Comparison of ENCODE assay signal across 8 cellular contexts in the genomic region with DNA sequence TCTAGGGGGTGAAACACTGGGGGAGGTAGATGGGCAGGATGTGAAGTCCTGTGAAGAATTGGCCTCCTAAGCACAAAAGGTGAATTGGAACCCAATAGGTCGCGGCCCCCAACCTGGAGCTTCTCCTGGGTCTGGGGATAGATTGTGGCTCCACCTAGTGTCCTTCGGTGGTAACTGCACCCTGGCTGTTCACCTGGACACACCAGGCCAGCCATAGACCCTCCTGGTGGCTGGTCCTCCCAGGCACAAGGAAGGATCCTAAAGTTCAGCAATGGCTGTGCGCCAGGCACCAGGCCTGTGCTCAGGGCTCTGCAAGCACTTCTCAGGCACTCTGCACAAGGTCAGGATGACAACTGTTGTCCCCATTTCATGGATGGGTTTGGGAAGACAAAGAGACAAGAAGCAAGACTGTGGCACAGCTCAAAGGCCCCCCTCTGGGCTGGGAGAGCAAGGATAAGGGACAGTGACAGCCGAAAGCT. TPM values are rescaled to one million over a fixed set of nuclear protein-coding genes. Genes with fewer than 3 reads are reported as not detected.
DNase-seq lines count a peak whose midpoint lies in the region; ATAC-seq and TF ChIP-seq lines count a peak whose summit lies in the region.

No MANE protein-coding gene starts in this region.

- H3K4me1 ChIP-seq in MM.1S (ENCODE audit: low read length) (no peaks in the 10 kb centered on the region), heart right ventricle (peaks cover 0 to 3% (median 0%) of the 10 kb centered on the region in 9 donors), sigmoid colon (peaks cover 0 to 9% (median 8%) of the 10 kb centered on the region in 4 donors)

- H3K9me3 Mint-ChIP-seq in activated naive CD8-positive, alpha-beta T cell treated with anti-CD3 and anti-CD28 coated beads, Interleukin-2, amount 10 ng/mL, durations not matched to agents 7 days and 5 days = no peaks in the 10 kb centered on the region

- intact Hi-C loops in heart right ventricle (cut with DNase I) (loop anchor here in 4 of 10 donors (2.0 to 10.0 kb wide), 3 partner anchors 191 to 193 kb away; a partner anchor contains a TSS), sigmoid colon (cut with DNase I) (no loop called here)

- TF ChIP-seq EP300 in sigmoid colon (IDR thresholded peaks at IDR 0.05) = no peak

- H3K9me3 ChIP-seq in MM.1S (replicated peaks; ENCODE audit: insufficient read depth, low read length) (no peaks in the 10 kb centered on the region), heart right ventricle (no peaks in the 10 kb centered on the region), sigmoid colon (no peaks in the 10 kb centered on the region)

- peak; percentile 60 for ATAC-seq in activated naive CD8-positive, alpha-beta T cell treated with anti-CD3 and anti-CD28 coated beads, Interleukin-2, amount 10 ng/mL, durations not matched to agents 7 days and 5 days (ENCODE audit: low read depth)
- ATAC-seq in heart right ventricle = peak in 7 of 8 donors; percentile 57 to 84 (median 76)
- ATAC-seq in GM19023 (IDR thresholded peaks at IDR 0.05; ENCODE audit: unreplicated experiment) = no peak
- ATAC-seq in HG03378 (IDR thresholded peaks at IDR 0.05; ENCODE audit: unreplicated experiment) = no peak

- H3K36me3 Mint-ChIP-seq in activated naive CD8-positive, alpha-beta T cell treated with anti-CD3 and anti-CD28 coated beads, Interleukin-2, amount 10 ng/mL, durations not matched to agents 7 days and 5 days = no peaks in the 10 kb centered on the region

- WGBS in heart right ventricle, 2 donors = 10 to 11% methylated on average over 5 of the region's 5 CpGs
- WGBS in sigmoid colon, 2 donors = 13 to 16% methylated on average over 5 of the region's 5 CpGs

- POLR2A ChIA-PET in activated naive CD8-positive, alpha-beta T cell treated with anti-CD3 and anti-CD28 coated beads, Interleukin-2, amount 10 ng/mL, durations not matched to agents 7 days and 5 days (lab: Charles Lee) = interaction anchor here (0.5 kb wide), 1 partner anchor 20 kb away, joined by 4 read pairs; no protein-coding TSS in a partner anchor

- H3K9me2 ChIP-seq in MM.1S (replicated peaks; ENCODE audit: insufficient read depth, low read length) = no peaks in the 10 kb centered on the region

- H3K4me2 ChIP-seq in MM.1S (ENCODE audit: low read depth, low read length) = no peak overlapping the region

- H3K27ac ChIP-seq in MM.1S (ENCODE audit: low read length) (no peak overlapping the region), heart right ventricle (no peak overlapping the region), sigmoid colon (no peak overlapping the region)

- H3K4me3 Mint-ChIP-seq in activated naive CD8-positive, alpha-beta T cell treated with anti-CD3 and anti-CD28 coated beads, Interleukin-2, amount 10 ng/mL, durations not matched to agents 7 days and 5 days = no peak overlapping the region

- H3K4me3 ChIP-seq in MM.1S (ENCODE audit: low read length) (no peak overlapping the region), heart right ventricle (no peak overlapping the region), sigmoid colon (no peak overlapping the region)

- H3K27ac Mint-ChIP-seq in activated naive CD8-positive, alpha-beta T cell treated with anti-CD3 and anti-CD28 coated beads, Interleukin-2, amount 10 ng/mL, durations not matched to agents 7 days and 5 days = no peak overlapping the region

- H3K27me3 ChIP-seq in MM.1S (replicated peaks; ENCODE audit: insufficient read depth, low read length) = peaks cover 68% of the 10 kb centered on the region
- H3K27me3 ChIP-seq in heart right ventricle = peaks cover 15 to 58% (median 52%) of the 10 kb centered on the region in 7 donors
- peaks cover 10 to 58% (median 48%) of the 10 kb centered on the region in 3 donors for H3K27me3 ChIP-seq in sigmoid colon

- no peaks in the 10 kb centered on the region for H3K36me3 ChIP-seq in MM.1S (replicated peaks; ENCODE audit: insufficient read depth, low read length)
- H3K36me3 ChIP-seq in heart right ventricle = no peaks in the 10 kb centered on the region
- H3K36me3 ChIP-seq in sigmoid colon = no peaks in the 10 kb centered on the region

- peaks cover 35% of the 10 kb centered on the region for H3K27me3 Mint-ChIP-seq in activated naive CD8-positive, alpha-beta T cell treated with anti-CD3 and anti-CD28 coated beads, Interleukin-2, amount 10 ng/mL, durations not matched to agents 7 days and 5 days

- TF ChIP-seq CTCF in GM12872 (IDR thresholded peaks at IDR 0.05; ENCODE audit: insufficient read depth, low read depth, low read length) (peak; percentile 98), MM.1S (IDR thresholded peaks at IDR 0.05; ENCODE audit: low read length) (peak; percentile 83), heart right ventricle (IDR thresholded peaks at IDR 0.05) (peak; percentile 83 to 97 (median 92)), sigmoid colon (IDR thresholded peaks at IDR 0.05) (peak; percentile 38 to 96 (median 70))

- no peak overlapping the region for H2AFZ ChIP-seq in MM.1S (ENCODE audit: low read length)

- H3K9ac ChIP-seq in MM.1S (ENCODE audit: low read length) = no peak overlapping the region

- peaks cover 3% of the 10 kb centered on the region for H3K4me1 Mint-ChIP-seq in activated naive CD8-positive, alpha-beta T cell treated with anti-CD3 and anti-CD28 coated beads, Interleukin-2, amount 10 ng/mL, durations not matched to agents 7 days and 5 days

- DNase-seq in MM.1S (peak; percentile 45), SW480 (ENCODE audit: low spot score) (peak; percentile 74), heart right ventricle (peak; percentile 52 to 61), sigmoid colon (no peak)
- DNase-seq in activated naive CD8-positive, alpha-beta T cell treated with anti-CD3 and anti-CD28 coated beads, Interleukin-2, amount 10 ng/mL, durations not matched to agents 7 days and 5 days = peak; percentile 74

- TF ChIP-seq POLR2A in sigmoid colon (IDR thresholded peaks at IDR 0.05) = no peak

- H3F3A ChIP-seq in MM.1S (ENCODE audit: insufficient read depth, low read length) = no peaks in the 10 kb centered on the region

- H3K79me2 ChIP-seq in MM.1S (ENCODE audit: low read length) = no peaks in the 10 kb centered on the region

- no peaks in the 10 kb centered on the region for H4K20me1 ChIP-seq in MM.1S (ENCODE audit: insufficient read depth, low read length)

RNA-seq across cellular contexts. Expression of a gene that starts 13.5 kb away (rescaled TPM):
- 1 to 10 TPM; 1.7 to 2.6 TPM for total RNA-seq in activated naive CD8-positive, alpha-beta T cell treated with anti-CD3 and anti-CD28 coated beads, Interleukin-2, amount 10 ng/mL, durations not matched to agents 7 days and 5 days
- total RNA-seq in heart right ventricle (under 1 TPM in 5 of 10 donors, not detected in 5; 0.17 to 0.51 (median 0.29) TPM), sigmoid colon (1 to 10 TPM in 1 of 4 donors, under 1 TPM in 1, not detected in 2; 0.55 to 1.3 TPM)
- polyA plus RNA-seq in heart right ventricle (under 1 TPM; 0.12 to 0.22 TPM), sigmoid colon (100 to 1,000 TPM in 2 of 3 donors, 10 to 100 TPM in 1; 86.5 to 202 (median 117) TPM)

RNA-seq across cellular contexts. Expression of a gene that starts 18.4 kb away (rescaled TPM):
- under 1 TPM in 1 of 2 experiments, not detected in 1; 0.34 TPM for total RNA-seq in activated naive CD8-positive, alpha-beta T cell treated with anti-CD3 and anti-CD28 coated beads, Interleukin-2, amount 10 ng/mL, durations not matched to agents 7 days and 5 days
- total RNA-seq in heart right ventricle (under 1 TPM in 1 of 10 donors, not detected in 9; 0.25 TPM), sigmoid colon (not detected)
- polyA plus RNA-seq in heart right ventricle (under 1 TPM in 1 of 2 donors, not detected in 1; 0.22 TPM), sigmoid colon (10 to 100 TPM; 10.7 to 27.0 (median 19.9) TPM)

RNA-seq across cellular contexts. Expression of a gene that starts 27.9 kb away (rescaled TPM):
- 100 to 1,000 TPM; 137 TPM for total RNA-seq in activated naive CD8-positive, alpha-beta T cell treated with anti-CD3 and anti-CD28 coated beads, Interleukin-2, amount 10 ng/mL, durations not matched to agents 7 days and 5 days
- total RNA-seq in heart right ventricle = 10 to 100 TPM in 2 of 10 donors, 1 to 10 TPM in 8; 4.0 to 12.0 (median 7.3) TPM
- 10 to 100 TPM in 1 of 2 donors, 1 to 10 TPM in 1; 6.6 to 43.1 TPM for polyA plus RNA-seq in heart right ventricle
- total RNA-seq in sigmoid colon = 10 to 100 TPM in 1 of 4 donors, 1 to 10 TPM in 3; 2.5 to 11.6 (median 5.5) TPM
- 10 to 100 TPM in 1 of 3 donors, 1 to 10 TPM in 2; 3.5 to 65.9 (median 7.8) TPM for polyA plus RNA-seq in sigmoid colon

RNA-seq across cellular contexts. Expression of a gene that starts 44.5 kb away (rescaled TPM):
- 10 to 100 TPM; 43.9 to 52.8 TPM for total RNA-seq in activated naive CD8-positive, alpha-beta T cell treated with anti-CD3 and anti-CD28 coated beads, Interleukin-2, amount 10 ng/mL, durations not matched to agents 7 days and 5 days
- total RNA-seq in heart right ventricle (10 to 100 TPM in 3 of 10 donors, 1 to 10 TPM in 7; 5.1 to 26.9 (median 8.6) TPM), sigmoid colon (10 to 100 TPM; 17.9 to 26.5 (median 22.2) TPM)
- polyA plus RNA-seq in heart right ventricle (10 to 100 TPM in 1 of 2 donors, 1 to 10 TPM in 1; 4.0 to 40.4 TPM), sigmoid colon (10 to 100 TPM; 54.7 to 81.0 (median 78.8) TPM)

RNA-seq across cellular contexts. Expression of a gene that starts 53.4 kb away (rescaled TPM):
- 1 to 10 TPM; 4.7 to 5.0 TPM for total RNA-seq in activated naive CD8-positive, alpha-beta T cell treated with anti-CD3 and anti-CD28 coated beads, Interleukin-2, amount 10 ng/mL, durations not matched to agents 7 days and 5 days
- total RNA-seq in heart right ventricle = 10 to 100 TPM; 10.0 to 18.8 (median 15.3) TPM
- 10 to 100 TPM in 1 of 2 donors, 1 to 10 TPM in 1; 6.6 to 28.7 TPM for polyA plus RNA-seq in heart right ventricle
- total RNA-seq in sigmoid colon = 1 to 10 TPM; 2.5 to 7.5 (median 5.2) TPM
- polyA plus RNA-seq in sigmoid colon = 10 to 100 TPM in 1 of 3 donors, 1 to 10 TPM in 2; 4.2 to 18.8 (median 5.4) TPM

Comparison
In these comparisons a context has a peak if more than half of its experiments do, and no peak if none do; other contexts are left out.
1. ATAC-seq: peak in activated naive CD8-positive, alpha-beta T cell treated with anti-CD3 and anti-CD28 coated beads, Interleukin-2, amount 10 ng/mL, durations not matched to agents 7 days and 5 days (single experiment) and heart right ventricle (7 of 8); none in GM19023 (single experiment) and HG03378 (single experiment).
2. RNA of a gene that starts 27.9 kb away (total RNA-seq): 137 TPM in activated naive CD8-positive, alpha-beta T cell treated with anti-CD3 and anti-CD28 coated beads, Interleukin-2, amount 10 ng/mL, durations not matched to agents 7 days and 5 days; 4.0 to 12.0 TPM in heart right ventricle and 2.5 to 11.6 TPM in sigmoid colon; every median in the first group is over 10 times any median in the second.
3. Peak in every context shown above with its lines, with median percentiles within 50 percentile points of each other: CTCF ChIP-seq.